ENCODE assay signal across 15 cellular contexts in the genomic region with DNA sequence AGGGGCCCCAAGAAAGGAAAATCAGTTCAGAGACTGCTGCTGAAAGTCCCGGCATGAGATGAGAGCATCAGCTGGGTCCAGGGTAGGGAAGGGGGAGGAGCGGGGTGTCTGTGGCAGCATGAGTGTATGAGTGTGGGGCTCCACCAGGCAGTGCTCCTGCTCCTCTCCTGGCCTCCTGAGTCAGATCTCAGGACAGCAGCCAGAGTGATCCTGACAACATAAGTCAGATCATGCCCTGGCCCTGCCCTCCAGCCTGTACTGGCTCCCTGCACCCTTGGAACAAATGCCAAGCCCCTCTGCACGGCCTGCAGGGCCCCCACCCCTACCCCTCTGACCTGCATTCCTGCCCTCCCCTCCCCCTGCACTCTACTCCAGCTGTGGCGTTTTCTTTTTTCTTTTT.
DNase-seq lines count a peak whose midpoint lies in the region; TF ChIP-seq lines count a peak whose summit lies in the region.
"Had no signal": no experiment of that assay in that cellular context is flagged by ENCODE, and none has a peak within 500 bp of the region (broad histone marks: within the 10 kb centered on the region; RNA-seq: fewer than 3 reads in every experiment).

No MANE protein-coding gene starts in this region.

- no peak for TF ChIP-seq CTCF in foreskin fibroblast (IDR thresholded peaks at IDR 0.05; ENCODE audit: low read depth, low read length)

- peaks cover 51% of the 10 kb centered on the region for H3K36me3 ChIP-seq in rectal smooth muscle tissue (ENCODE audit: control insufficient read depth, insufficient read depth, low read length)

- no peak overlapping the region for H3K9ac ChIP-seq in rectal smooth muscle tissue (ENCODE audit: low read length)
- H3K9ac ChIP-seq: KMS-11 had no signal

- no peaks in the 10 kb centered on the region for H3K27me3 ChIP-seq in rectal smooth muscle tissue (ENCODE audit: control insufficient read depth, insufficient read depth, low read length)

- H3K27ac ChIP-seq in rectal smooth muscle tissue (ENCODE audit: low read depth, low read length), result peak overlapping the region; percentile 33
- H3K27ac ChIP-seq: KMS-11 had no signal

- DNase-seq in EH (ENCODE audit: low read depth), result peak; percentile 73
- DNase-seq in amniotic epithelial cell (ENCODE audit: low read depth), result peak; percentile 88
- DNase-seq in foreskin fibroblast, result peak; percentile 84 to 93
- DNase-seq in DMS79 treated with DMSO at 0.1 percent for 48 hours (lab: John Stamatoyannopoulos, UW), result no peak
- no peak for DNase-seq in NCI-H128 (lab: John Stamatoyannopoulos, UW; ENCODE audit: unreplicated experiment)
- no peak for DNase-seq in NOMO-1 treated with DMSO at 0.1 percent for 48 hours (lab: John Stamatoyannopoulos, UW; ENCODE audit: unreplicated experiment)
- no peak for DNase-seq in ACHN
- DNase-seq: activated T-cell treated with anti-CD3 and anti-CD28 coated beads, Interleukin-2, amount 50 U/mL, for 24 hours; effector CD8-positive, alpha-beta T cell; mesendoderm; NCI-H2029; occipital lobe; stimulated activated CD8-positive, alpha-beta memory T cell treated with anti-CD3 and anti-CD28 coated beads, Interleukin-4, amount 100 ng/mL, for 48 hours had no signal

- no peaks in the 10 kb centered on the region for H3K4me1 ChIP-seq in rectal smooth muscle tissue (ENCODE audit: control insufficient read depth, insufficient read depth, low read length)

- H3K4me3 ChIP-seq in foreskin fibroblast (ENCODE audit: low read depth in 1 of 2, low read length in 2 of 2) (no peak overlapping the region), rectal smooth muscle tissue (ENCODE audit: low read length) (no peak overlapping the region)

- in situ Hi-C loops in ACHN (cut with HindIII; ENCODE audit: low pct_ligation_motif_present, low pct_unique_long_range_greater_than_20kb, low sequenced_read_pairs), result loop anchor here (5.0 kb wide), 1 partner anchor 49 kb away; no protein-coding TSS in a partner anchor

Comparison
In these comparisons a context has a peak if more than half of its experiments do, and no peak if none do; other contexts are left out.
1. DNase-seq: peak in EH (single experiment), amniotic epithelial cell (single experiment) and foreskin fibroblast (2 of 2); none in DMS79 treated with DMSO at 0.1 percent for 48 hours (single experiment), NCI-H128 (single experiment), NOMO-1 treated with DMSO at 0.1 percent for 48 hours (single experiment) and ACHN (single experiment).